In the genomic region with DNA sequence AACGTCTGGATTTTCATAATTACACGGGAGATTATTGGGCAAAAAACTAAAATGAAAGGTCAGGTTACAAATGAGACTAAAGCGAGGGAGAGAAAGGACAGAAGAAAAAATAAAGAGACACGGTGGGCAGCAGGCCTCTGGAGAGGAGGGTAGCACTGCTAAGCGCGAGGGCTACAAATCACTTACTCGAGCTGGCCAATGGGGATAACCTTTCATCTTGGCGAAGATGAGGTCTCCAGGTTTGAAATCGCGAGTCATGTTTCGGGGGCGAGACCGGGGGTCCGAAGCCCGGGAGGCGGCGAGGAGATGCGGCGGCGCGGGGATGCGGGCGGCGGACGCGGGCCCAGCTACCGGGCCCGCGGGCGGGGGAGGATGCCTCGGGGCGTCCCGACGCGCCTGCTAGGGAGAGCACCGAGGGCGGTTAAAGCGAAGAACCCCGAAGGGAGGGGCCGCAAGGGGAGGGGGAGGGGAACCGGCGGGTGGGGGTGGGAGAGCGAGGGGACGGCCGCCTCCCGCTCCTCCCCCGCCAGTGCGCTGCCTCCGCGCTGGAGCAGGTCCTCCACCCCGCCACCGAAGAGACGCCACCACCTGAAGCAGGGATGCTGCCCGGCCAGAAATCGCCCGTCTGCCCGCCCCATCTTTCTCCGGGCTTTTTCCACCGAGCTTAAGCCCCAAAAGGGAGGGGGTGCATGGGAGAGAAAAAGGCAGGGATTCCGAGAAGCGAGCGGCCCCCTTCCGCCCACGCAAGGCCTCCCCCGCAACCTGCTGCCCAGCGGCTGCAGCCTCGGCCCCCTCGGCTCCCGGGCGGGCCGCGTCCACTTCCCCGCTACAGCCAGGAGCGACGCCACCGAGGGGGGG, we compare ENCODE assay signal across 1 cellular context.
A peak's percentile ranks its signal among the peaks of the same experiment; 100 is the strongest.
TF ChIP-seq lines count a peak whose summit lies in the region.

No MANE protein-coding gene starts in this region.

TF ChIP-seq in HepG2, 621 proteins besides CTCF, POLR2A, EP300 and RAD21 (continued from another document and continues in another):
- TF ChIP-seq, protein P1, sequence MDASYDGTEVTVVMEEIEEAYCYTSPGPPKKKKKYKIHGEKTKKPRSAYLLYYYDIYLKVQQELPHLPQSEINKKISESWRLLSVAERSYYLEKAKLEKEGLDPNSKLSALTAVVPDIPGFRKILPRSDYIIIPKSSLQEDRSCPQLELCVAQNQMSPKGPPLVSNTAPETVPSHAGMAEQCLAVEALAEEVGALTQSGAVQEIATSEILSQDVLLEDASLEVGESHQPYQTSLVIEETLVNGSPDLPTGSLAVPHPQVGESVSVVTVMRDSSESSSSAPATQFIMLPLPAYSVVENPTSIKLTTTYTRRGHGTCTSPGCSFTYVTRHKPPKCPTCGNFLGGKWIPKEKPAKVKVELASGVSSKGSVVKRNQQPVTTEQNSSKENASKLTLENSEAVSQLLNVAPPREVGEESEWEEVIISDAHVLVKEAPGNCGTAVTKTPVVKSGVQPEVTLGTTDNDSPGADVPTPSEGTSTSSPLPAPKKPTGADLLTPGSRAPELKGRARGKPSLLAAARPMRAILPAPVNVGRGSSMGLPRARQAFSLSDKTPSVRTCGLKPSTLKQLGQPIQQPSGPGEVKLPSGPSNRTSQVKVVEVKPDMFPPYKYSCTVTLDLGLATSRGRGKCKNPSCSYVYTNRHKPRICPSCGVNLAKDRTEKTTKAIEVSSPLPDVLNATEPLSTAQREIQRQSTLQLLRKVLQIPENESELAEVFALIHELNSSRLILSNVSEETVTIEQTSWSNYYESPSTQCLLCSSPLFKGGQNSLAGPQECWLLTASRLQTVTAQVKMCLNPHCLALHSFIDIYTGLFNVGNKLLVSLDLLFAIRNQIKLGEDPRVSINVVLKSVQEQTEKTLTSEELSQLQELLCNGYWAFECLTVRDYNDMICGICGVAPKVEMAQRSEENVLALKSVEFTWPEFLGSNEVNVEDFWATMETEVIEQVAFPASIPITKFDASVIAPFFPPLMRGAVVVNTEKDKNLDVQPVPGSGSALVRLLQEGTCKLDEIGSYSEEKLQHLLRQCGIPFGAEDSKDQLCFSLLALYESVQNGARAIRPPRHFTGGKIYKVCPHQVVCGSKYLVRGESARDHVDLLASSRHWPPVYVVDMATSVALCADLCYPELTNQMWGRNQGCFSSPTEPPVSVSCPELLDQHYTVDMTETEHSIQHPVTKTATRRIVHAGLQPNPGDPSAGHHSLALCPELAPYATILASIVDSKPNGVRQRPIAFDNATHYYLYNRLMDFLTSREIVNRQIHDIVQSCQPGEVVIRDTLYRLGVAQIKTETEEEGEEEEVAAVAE (CRISPR knock-in tag; IDR thresholded peaks at IDR 0.05; ENCODE audit: borderline replicate concordance): no peak
- TF ChIP-seq, protein P2, sequence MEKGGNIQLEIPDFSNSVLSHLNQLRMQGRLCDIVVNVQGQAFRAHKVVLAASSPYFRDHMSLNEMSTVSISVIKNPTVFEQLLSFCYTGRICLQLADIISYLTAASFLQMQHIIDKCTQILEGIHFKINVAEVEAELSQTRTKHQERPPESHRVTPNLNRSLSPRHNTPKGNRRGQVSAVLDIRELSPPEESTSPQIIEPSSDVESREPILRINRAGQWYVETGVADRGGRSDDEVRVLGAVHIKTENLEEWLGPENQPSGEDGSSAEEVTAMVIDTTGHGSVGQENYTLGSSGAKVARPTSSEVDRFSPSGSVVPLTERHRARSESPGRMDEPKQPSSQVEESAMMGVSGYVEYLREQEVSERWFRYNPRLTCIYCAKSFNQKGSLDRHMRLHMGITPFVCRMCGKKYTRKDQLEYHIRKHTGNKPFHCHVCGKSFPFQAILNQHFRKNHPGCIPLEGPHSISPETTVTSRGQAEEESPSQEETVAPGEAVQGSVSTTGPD (CRISPR knock-in tag; IDR thresholded peaks at IDR 0.05): no peak
- TF ChIP-seq ZNF546 (CRISPR knock-in tag; conservative IDR thresholded peaks at IDR 0.05) (0 out of 2 replicates have a peak, but pooled peaks have one; percentile 54), ARNT2 (CRISPR knock-in tag; IDR thresholded peaks at IDR 0.05; ENCODE audit: low read depth) (peak; percentile 16; the same call in 1 of the 2 replicates), IKZF4 (CRISPR knock-in tag; IDR thresholded peaks at IDR 0.05; ENCODE audit: borderline replicate concordance, low read depth, not compliant biosample characterization) (no peak), ZNF382 (CRISPR knock-in tag; IDR thresholded peaks at IDR 0.05; ENCODE audit: borderline replicate concordance) (no peak), SSRP1 (CRISPR knock-in tag; IDR thresholded peaks at IDR 0.05) (no peak), HNRNPK (IDR thresholded peaks at IDR 0.05; ENCODE audit: low read depth, low read length, poor library complexity, severe bottlenecking) (peak; percentile 89), ZFP82 (CRISPR knock-in tag; IDR thresholded peaks at IDR 0.05; ENCODE audit: borderline replicate concordance) (no peak; the same call in 1 of the 2 replicates), HNRNPH1 (optimal IDR thresholded peaks at IDR 0.05; ENCODE audit: low read depth, low read length) (no peak), AGO2 (optimal IDR thresholded peaks at IDR 0.05; ENCODE audit: low read depth, low read length) (peak; percentile 37), ZNF10 (CRISPR knock-in tag; IDR thresholded peaks at IDR 0.05; ENCODE audit: borderline replicate concordance, low read depth) (no peak), KLF9 (CRISPR knock-in tag; IDR thresholded peaks at IDR 0.05; ENCODE audit: low read depth) (no peak), RFX1 (IDR thresholded peaks at IDR 0.05) (no peak), AGO1 (IDR thresholded peaks at IDR 0.05; ENCODE audit: low read depth, low read length, poor library complexity, severe bottlenecking) (no peak), PHF8 (CRISPR knock-in tag; IDR thresholded peaks at IDR 0.05) (0 out of 2 replicates have a peak, but pooled peaks have one; percentile 7), ZNF253 (CRISPR knock-in tag; IDR thresholded peaks at IDR 0.05; ENCODE audit: borderline replicate concordance) (no peak), ZNF776 (CRISPR knock-in tag; IDR thresholded peaks at IDR 0.05) (peak; percentile 38; the same call in 1 of the 2 replicates), IRX3 (CRISPR knock-in tag; IDR thresholded peaks at IDR 0.05; ENCODE audit: borderline replicate concordance, low read depth) (0 out of 2 replicates have a peak, but pooled peaks have one; percentile 85), NFE2 (CRISPR knock-in tag; IDR thresholded peaks at IDR 0.05) (no peak)
- TF ChIP-seq, protein P3, sequence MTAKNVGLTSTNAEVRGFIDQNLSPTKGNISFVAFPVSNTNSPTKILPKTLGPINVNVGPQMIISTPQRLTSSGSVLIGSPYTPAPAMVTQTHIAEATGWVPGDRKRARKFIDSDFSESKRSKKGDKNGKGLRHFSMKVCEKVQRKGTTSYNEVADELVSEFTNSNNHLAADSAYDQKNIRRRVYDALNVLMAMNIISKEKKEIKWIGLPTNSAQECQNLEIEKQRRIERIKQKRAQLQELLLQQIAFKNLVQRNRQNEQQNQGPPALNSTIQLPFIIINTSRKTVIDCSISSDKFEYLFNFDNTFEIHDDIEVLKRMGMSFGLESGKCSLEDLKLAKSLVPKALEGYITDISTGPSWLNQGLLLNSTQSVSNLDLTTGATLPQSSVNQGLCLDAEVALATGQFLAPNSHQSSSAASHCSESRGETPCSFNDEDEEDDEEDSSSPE (CRISPR knock-in tag; IDR thresholded peaks at IDR 0.05): no peak
- TF ChIP-seq, protein P4, sequence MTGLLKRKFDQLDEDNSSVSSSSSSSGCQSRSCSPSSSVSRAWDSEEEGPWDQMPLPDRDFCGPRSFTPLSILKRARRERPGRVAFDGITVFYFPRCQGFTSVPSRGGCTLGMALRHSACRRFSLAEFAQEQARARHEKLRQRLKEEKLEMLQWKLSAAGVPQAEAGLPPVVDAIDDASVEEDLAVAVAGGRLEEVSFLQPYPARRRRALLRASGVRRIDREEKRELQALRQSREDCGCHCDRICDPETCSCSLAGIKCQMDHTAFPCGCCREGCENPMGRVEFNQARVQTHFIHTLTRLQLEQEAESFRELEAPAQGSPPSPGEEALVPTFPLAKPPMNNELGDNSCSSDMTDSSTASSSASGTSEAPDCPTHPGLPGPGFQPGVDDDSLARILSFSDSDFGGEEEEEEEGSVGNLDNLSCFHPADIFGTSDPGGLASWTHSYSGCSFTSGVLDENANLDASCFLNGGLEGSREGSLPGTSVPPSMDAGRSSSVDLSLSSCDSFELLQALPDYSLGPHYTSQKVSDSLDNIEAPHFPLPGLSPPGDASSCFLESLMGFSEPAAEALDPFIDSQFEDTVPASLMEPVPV (CRISPR knock-in tag; IDR thresholded peaks at IDR 0.05): peak; percentile 77; the same call in 1 of the 2 replicates
- TF ChIP-seq, protein P5, sequence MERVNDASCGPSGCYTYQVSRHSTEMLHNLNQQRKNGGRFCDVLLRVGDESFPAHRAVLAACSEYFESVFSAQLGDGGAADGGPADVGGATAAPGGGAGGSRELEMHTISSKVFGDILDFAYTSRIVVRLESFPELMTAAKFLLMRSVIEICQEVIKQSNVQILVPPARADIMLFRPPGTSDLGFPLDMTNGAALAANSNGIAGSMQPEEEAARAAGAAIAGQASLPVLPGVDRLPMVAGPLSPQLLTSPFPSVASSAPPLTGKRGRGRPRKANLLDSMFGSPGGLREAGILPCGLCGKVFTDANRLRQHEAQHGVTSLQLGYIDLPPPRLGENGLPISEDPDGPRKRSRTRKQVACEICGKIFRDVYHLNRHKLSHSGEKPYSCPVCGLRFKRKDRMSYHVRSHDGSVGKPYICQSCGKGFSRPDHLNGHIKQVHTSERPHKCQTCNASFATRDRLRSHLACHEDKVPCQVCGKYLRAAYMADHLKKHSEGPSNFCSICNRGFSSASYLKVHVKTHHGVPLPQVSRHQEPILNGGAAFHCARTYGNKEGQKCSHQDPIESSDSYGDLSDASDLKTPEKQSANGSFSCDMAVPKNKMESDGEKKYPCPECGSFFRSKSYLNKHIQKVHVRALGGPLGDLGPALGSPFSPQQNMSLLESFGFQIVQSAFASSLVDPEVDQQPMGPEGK (CRISPR knock-in tag; IDR thresholded peaks at IDR 0.05): no peak
- TF ChIP-seq, protein P6, sequence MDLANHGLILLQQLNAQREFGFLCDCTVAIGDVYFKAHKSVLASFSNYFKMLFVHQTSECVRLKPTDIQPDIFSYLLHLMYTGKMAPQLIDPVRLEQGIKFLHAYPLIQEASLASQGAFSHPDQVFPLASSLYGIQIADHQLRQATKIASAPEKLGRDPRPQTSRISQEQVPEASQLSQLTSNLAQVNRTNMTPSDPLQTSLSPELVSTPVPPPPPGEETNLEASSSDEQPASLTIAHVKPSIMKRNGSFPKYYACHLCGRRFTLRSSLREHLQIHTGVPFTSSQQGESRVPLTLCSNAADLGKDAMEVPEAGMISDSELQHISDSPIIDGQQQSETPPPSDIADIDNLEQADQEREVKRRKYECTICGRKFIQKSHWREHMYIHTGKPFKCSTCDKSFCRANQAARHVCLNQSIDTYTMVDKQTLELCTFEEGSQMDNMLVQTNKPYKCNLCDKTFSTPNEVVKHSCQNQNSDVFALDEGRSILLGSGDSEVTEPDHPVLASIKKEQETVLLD (CRISPR knock-in tag; IDR thresholded peaks at IDR 0.05; ENCODE audit: low read depth): 0 out of 2 replicates have a peak, but pooled peaks have one; percentile 24
- TF ChIP-seq, protein P7, sequence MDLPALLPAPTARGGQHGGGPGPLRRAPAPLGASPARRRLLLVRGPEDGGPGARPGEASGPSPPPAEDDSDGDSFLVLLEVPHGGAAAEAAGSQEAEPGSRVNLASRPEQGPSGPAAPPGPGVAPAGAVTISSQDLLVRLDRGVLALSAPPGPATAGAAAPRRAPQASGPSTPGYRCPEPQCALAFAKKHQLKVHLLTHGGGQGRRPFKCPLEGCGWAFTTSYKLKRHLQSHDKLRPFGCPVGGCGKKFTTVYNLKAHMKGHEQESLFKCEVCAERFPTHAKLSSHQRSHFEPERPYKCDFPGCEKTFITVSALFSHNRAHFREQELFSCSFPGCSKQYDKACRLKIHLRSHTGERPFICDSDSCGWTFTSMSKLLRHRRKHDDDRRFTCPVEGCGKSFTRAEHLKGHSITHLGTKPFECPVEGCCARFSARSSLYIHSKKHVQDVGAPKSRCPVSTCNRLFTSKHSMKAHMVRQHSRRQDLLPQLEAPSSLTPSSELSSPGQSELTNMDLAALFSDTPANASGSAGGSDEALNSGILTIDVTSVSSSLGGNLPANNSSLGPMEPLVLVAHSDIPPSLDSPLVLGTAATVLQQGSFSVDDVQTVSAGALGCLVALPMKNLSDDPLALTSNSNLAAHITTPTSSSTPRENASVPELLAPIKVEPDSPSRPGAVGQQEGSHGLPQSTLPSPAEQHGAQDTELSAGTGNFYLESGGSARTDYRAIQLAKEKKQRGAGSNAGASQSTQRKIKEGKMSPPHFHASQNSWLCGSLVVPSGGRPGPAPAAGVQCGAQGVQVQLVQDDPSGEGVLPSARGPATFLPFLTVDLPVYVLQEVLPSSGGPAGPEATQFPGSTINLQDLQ (CRISPR knock-in tag; IDR thresholded peaks at IDR 0.05): 0 out of 2 replicates have a peak, but pooled peaks have one; percentile 12
- TF ChIP-seq, protein P8, sequence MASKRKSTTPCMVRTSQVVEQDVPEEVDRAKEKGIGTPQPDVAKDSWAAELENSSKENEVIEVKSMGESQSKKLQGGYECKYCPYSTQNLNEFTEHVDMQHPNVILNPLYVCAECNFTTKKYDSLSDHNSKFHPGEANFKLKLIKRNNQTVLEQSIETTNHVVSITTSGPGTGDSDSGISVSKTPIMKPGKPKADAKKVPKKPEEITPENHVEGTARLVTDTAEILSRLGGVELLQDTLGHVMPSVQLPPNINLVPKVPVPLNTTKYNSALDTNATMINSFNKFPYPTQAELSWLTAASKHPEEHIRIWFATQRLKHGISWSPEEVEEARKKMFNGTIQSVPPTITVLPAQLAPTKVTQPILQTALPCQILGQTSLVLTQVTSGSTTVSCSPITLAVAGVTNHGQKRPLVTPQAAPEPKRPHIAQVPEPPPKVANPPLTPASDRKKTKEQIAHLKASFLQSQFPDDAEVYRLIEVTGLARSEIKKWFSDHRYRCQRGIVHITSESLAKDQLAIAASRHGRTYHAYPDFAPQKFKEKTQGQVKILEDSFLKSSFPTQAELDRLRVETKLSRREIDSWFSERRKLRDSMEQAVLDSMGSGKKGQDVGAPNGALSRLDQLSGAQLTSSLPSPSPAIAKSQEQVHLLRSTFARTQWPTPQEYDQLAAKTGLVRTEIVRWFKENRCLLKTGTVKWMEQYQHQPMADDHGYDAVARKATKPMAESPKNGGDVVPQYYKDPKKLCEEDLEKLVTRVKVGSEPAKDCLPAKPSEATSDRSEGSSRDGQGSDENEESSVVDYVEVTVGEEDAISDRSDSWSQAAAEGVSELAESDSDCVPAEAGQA (IDR thresholded peaks at IDR 0.05; ENCODE audit: low read depth): no peak
- TF ChIP-seq, protein P8 (CRISPR knock-in tag; IDR thresholded peaks at IDR 0.05; ENCODE audit: borderline replicate concordance): no peak
